ENCODE assay signal across 20 cellular contexts in the genomic region with DNA sequence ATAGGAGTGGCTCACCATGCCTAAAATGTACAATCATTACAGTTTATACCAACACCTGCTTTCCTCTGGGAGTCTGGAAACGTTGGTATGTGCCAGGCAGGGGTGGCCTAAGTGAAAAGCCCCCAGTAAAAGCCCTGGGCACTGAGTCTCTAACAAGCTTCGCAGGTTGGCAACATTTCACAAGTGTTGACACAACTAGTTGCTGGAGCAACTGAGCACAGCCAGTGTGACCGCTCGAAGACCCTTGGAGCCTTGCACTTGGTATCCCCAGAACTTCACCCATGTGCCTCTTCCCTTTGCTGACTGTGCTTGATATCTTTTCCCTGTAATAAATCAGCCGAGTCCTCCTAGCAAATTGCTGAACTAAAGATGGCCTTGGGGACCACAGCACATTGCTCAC. TPM values are rescaled to one million over a fixed set of nuclear protein-coding genes. Genes with fewer than 3 reads are reported as not detected.
DNase-seq lines count a peak whose midpoint lies in the region; ATAC-seq and TF ChIP-seq lines count a peak whose summit lies in the region.
"Had no signal": no experiment of that assay in that cellular context is flagged by ENCODE, and none has a peak within 500 bp of the region (broad histone marks: within the 10 kb centered on the region; RNA-seq: fewer than 3 reads in every experiment).

No MANE protein-coding gene starts in this region.

- H3K9me3 ChIP-seq in SJCRH30 (replicated peaks): no peaks in the 10 kb centered on the region
- H3K9me3 ChIP-seq: heart right ventricle, tibial artery had no signal

- peaks cover 60% of the 10 kb centered on the region for H3K36me3 Mint-ChIP-seq in activated T-cell treated with anti-CD3 and anti-CD28 coated beads, Interleukin-2, amount 50 U/mL, for 24 hours (ENCODE audit: low read depth)
- H3K36me3 Mint-ChIP-seq in activated T-helper 17 cell treated with anti-CD3 and anti-CD28 coated beads, Interleukin-2, amount 50 U/mL, for 72 hours (ENCODE audit: low read depth): peaks cover 43% of the 10 kb centered on the region
- peaks cover 9% of the 10 kb centered on the region for H3K36me3 Mint-ChIP-seq in nephron (ENCODE audit: low read depth)

- H3K4me3 ChIP-seq in HFF-Myc (replicated peaks; ENCODE audit: low read depth, low read length): peak overlapping the region; percentile 50
- no peak overlapping the region for H3K4me3 ChIP-seq in SJCRH30
- H3K4me3 ChIP-seq: heart right ventricle, tibial artery had no signal

- TF ChIP-seq CTCF in HFF-Myc (IDR thresholded peaks at IDR 0.05; ENCODE audit: low read depth, low read length, missing control alignments): no peak
- TF ChIP-seq CTCF in nephron (IDR thresholded peaks at IDR 0.05; ENCODE audit: unreplicated experiment in 3 of 3): no peak

- no peak overlapping the region for H3K27ac ChIP-seq in SJCRH30
- H3K27ac ChIP-seq: tibial artery had no signal

- H3K4me1 ChIP-seq in SJCRH30: peaks cover 7% of the 10 kb centered on the region; the same call in 1 of the 2 replicates

- peak overlapping the region; percentile 89 for H3K4me3 Mint-ChIP-seq in activated T-cell treated with anti-CD3 and anti-CD28 coated beads, Interleukin-2, amount 50 U/mL, for 24 hours
- peak overlapping the region; percentile 94 for H3K4me3 Mint-ChIP-seq in activated T-helper 17 cell treated with anti-CD3 and anti-CD28 coated beads, Interleukin-2, amount 50 U/mL, for 72 hours
- H3K4me3 Mint-ChIP-seq in nephron: peak overlapping the region in 1 of 3 experiments; percentile 96
- H3K4me3 Mint-ChIP-seq: endodermal cell had no signal

- H3K27ac Mint-ChIP-seq in activated T-cell treated with anti-CD3 and anti-CD28 coated beads, Interleukin-2, amount 50 U/mL, for 24 hours: no peak overlapping the region
- H3K27ac Mint-ChIP-seq in activated T-helper 17 cell treated with anti-CD3 and anti-CD28 coated beads, Interleukin-2, amount 50 U/mL, for 72 hours: peak overlapping the region; percentile 96
- peak overlapping the region; percentile 69 to 89 (median 76) for H3K27ac Mint-ChIP-seq in nephron
- H3K27ac Mint-ChIP-seq: endodermal cell had no signal

- DNase-seq in activated T-cell treated with anti-CD3 and anti-CD28 coated beads, Interleukin-2, amount 50 U/mL, for 24 hours: no peak
- no peak for DNase-seq in activated T-cell treated with anti-CD3 and anti-CD28 coated beads, Interleukin-2, amount 50 U/mL, for 1 hour
- DNase-seq in HFF-Myc (ENCODE audit: extremely low read depth, low read depth) (no peak), COLO668 (lab: John Stamatoyannopoulos, UW; ENCODE audit: unreplicated experiment) (no peak), anterior cingulate cortex (lab: John Stamatoyannopoulos, UW) (no peak), SJCRH30 (no peak)
- DNase-seq: activated CD4-positive, alpha-beta T cell treated with anti-CD3 and anti-CD28 coated beads, Interleukin-2, amount 50 U/mL, for 4 hours; activated effector memory CD4-positive, alpha-beta T cell treated with anti-CD3 and anti-CD28 coated beads, Interleukin-2, amount 50 U/mL, for 16 hours; CD4-positive, alpha-beta memory T cell; DMS79 treated with DMSO at 0.1 percent for 48 hours; endodermal cell; HCEC 1CT; heart right ventricle; NCI-H187 treated with DMSO at 0.1 percent for 48 hours; occipital lobe; right cardiac atrium; SW 1271; tibial artery had no signal

- no peaks in the 10 kb centered on the region for H3K27me3 Mint-ChIP-seq in activated T-cell treated with anti-CD3 and anti-CD28 coated beads, Interleukin-2, amount 50 U/mL, for 24 hours
- no peaks in the 10 kb centered on the region for H3K27me3 Mint-ChIP-seq in activated T-helper 17 cell treated with anti-CD3 and anti-CD28 coated beads, Interleukin-2, amount 50 U/mL, for 72 hours
- H3K27me3 Mint-ChIP-seq in nephron (ENCODE audit: low read depth): peaks cover 5% of the 10 kb centered on the region
- H3K27me3 Mint-ChIP-seq: CD4-positive, alpha-beta memory T cell had no signal

- H3K27me3 ChIP-seq in SJCRH30: no peaks in the 10 kb centered on the region
- H3K27me3 ChIP-seq: heart right ventricle, tibial artery had no signal

- H3K9me3 Mint-ChIP-seq in activated T-cell treated with anti-CD3 and anti-CD28 coated beads, Interleukin-2, amount 50 U/mL, for 24 hours: no peaks in the 10 kb centered on the region
- no peaks in the 10 kb centered on the region for H3K9me3 Mint-ChIP-seq in activated T-helper 17 cell treated with anti-CD3 and anti-CD28 coated beads, Interleukin-2, amount 50 U/mL, for 72 hours
- no peaks in the 10 kb centered on the region for H3K9me3 Mint-ChIP-seq in nephron
- H3K9me3 Mint-ChIP-seq: CD4-positive, alpha-beta memory T cell; endodermal cell had no signal

- H3K36me3 ChIP-seq in SJCRH30: peaks cover 27% of the 10 kb centered on the region; the same call in 1 of the 2 replicates

- peaks cover 75% of the 10 kb centered on the region for H3K4me1 Mint-ChIP-seq in activated T-cell treated with anti-CD3 and anti-CD28 coated beads, Interleukin-2, amount 50 U/mL, for 24 hours (ENCODE audit: low read depth)
- peaks cover 51% of the 10 kb centered on the region for H3K4me1 Mint-ChIP-seq in activated T-helper 17 cell treated with anti-CD3 and anti-CD28 coated beads, Interleukin-2, amount 50 U/mL, for 72 hours
- peaks cover 47% of the 10 kb centered on the region for H3K4me1 Mint-ChIP-seq in nephron

- no peak for ATAC-seq in activated T-helper 17 cell treated with anti-CD3 and anti-CD28 coated beads, Interleukin-2, amount 50 U/mL, for 72 hours (replicated peaks)
- ATAC-seq: heart right ventricle, right cardiac atrium had no signal

RNA-seq across cellular contexts. Expression of a gene that starts 2.7 kb away (rescaled TPM):
- 10 to 100 TPM; 28.0 to 61.5 TPM for total RNA-seq in activated T-helper 17 cell treated with anti-CD3 and anti-CD28 coated beads, Interleukin-2, amount 50 U/mL, for 72 hours
- 50.3 and 54.6 TPM in 2 replicates for total RNA-seq in SJCRH30 (2014; rRNA removed; shearing (Covaris generic))
